Comparison of ENCODE assay signal across 21 cellular contexts in genomic region chr10:118343549-118343948, GRCh38. TPM values are rescaled to one million over a fixed set of nuclear protein-coding genes. Genes with fewer than 3 reads are reported as not detected.
DNase-seq lines count a peak whose midpoint lies in the region; ATAC-seq, FAIRE-seq and TF ChIP-seq lines count a peak whose summit lies in the region.
"Had no signal": no experiment of that assay in that cellular context is flagged by ENCODE, and none has a peak within 500 bp of the region (broad histone marks: within the 10 kb centered on the region; RNA-seq: fewer than 3 reads in every experiment).

No MANE protein-coding gene starts in this region.

- H3K27ac Mint-ChIP-seq in CD4-positive, CD25-positive, alpha-beta regulatory T cell: peak overlapping the region in 2 of 3 donors; percentile 38 to 57
- peak overlapping the region in 2 of 6 donors; percentile 75 to 92 for H3K27ac Mint-ChIP-seq in immature natural killer cell
- H3K27ac Mint-ChIP-seq: T-helper 1 cell treated with Interleukin-12 subunit alpha and Interleukin-12 subunit beta and Interleukin-4 antibody, amounts not matched to agents 30 μg/mL and 1 μg/mL, for 36 hours had no signal

- H3K27me3 Mint-ChIP-seq in CD4-positive, CD25-positive, alpha-beta regulatory T cell: peaks cover 22% of the 10 kb centered on the region
- H3K27me3 Mint-ChIP-seq in immature natural killer cell (ENCODE audit: low read depth in 3 of 3): peaks cover 5 to 18% (median 10%) of the 10 kb centered on the region in 3 donors

- no peak for TF ChIP-seq RAD21 in A549 (conservative IDR thresholded peaks at IDR 0.05 in 1 of 2, IDR thresholded peaks at IDR 0.05 in 1 of 2)

- H3K9me3 Mint-ChIP-seq in CD4-positive, CD25-positive, alpha-beta regulatory T cell: no peaks in the 10 kb centered on the region
- no peaks in the 10 kb centered on the region for H3K9me3 Mint-ChIP-seq in immature natural killer cell
- H3K9me3 Mint-ChIP-seq: activated naive CD4-positive, alpha-beta T cell treated with anti-CD3 and anti-CD28 coated beads, Interleukin-2, amount 50 U/mL, for 72 hours; T-helper 1 cell treated with Interleukin-12 subunit alpha and Interleukin-12 subunit beta and Interleukin-4 antibody, amounts not matched to agents 30 μg/mL and 1 μg/mL, for 36 hours had no signal

- no peak overlapping the region for H3K9ac ChIP-seq in OCI-LY1 (ENCODE audit: low read length)

- no peaks in the 10 kb centered on the region for H4K20me1 ChIP-seq in OCI-LY1 (ENCODE audit: insufficient read depth, low read length)

- no peak for TF ChIP-seq POLR2A in A549 (IDR thresholded peaks at IDR 0.05; ENCODE audit: low read length)

- no TSS peak for BruUV-seq in A673 (replicated peaks; lab: Mats Ljungman, UMichigan)

- no peak for TF ChIP-seq CTCF in A549 (IDR thresholded peaks at IDR 0.05)
- TF ChIP-seq CTCF in OCI-LY1 (IDR thresholded peaks at IDR 0.05; ENCODE audit: low read length): no peak
- no peak for TF ChIP-seq CTCF in A673 (conservative IDR thresholded peaks at IDR 0.05; ENCODE audit: low read depth, low read length)

- no peaks in the 10 kb centered on the region for H3F3A ChIP-seq in OCI-LY1 (ENCODE audit: insufficient read depth, low read length)

- no peaks in the 10 kb centered on the region for H3K9me2 ChIP-seq in OCI-LY1 (ENCODE audit: low read depth, low read length)

- peak; percentile 49 for FAIRE-seq in A549 (lab: Jason Lieb, UNC)
- FAIRE-seq: kidney had no signal

- no peak overlapping the region for H3K4me2 ChIP-seq in A549
- H3K4me2 ChIP-seq in OCI-LY1 (ENCODE audit: low read length): no peak overlapping the region

- peaks cover 31% of the 10 kb centered on the region for H3K79me2 ChIP-seq in OCI-LY1 (ENCODE audit: insufficient read depth, low read length)

- H3K27me3 ChIP-seq in CD4-positive, CD25-positive, alpha-beta regulatory T cell (ENCODE audit: control insufficient read depth, insufficient read depth, low read length): no peaks in the 10 kb centered on the region
- H3K27me3 ChIP-seq in OCI-LY1 (ENCODE audit: insufficient read depth, low read length): no peaks in the 10 kb centered on the region
- no peaks in the 10 kb centered on the region for H3K27me3 ChIP-seq in A673 (replicated peaks; ENCODE audit: insufficient read depth, low read depth, low read length, poor library complexity)
- H3K27me3 ChIP-seq: ascending aorta, gastrocnemius medialis had no signal

- intact Hi-C loops in A673 (cut with micrococcal nuclease; ENCODE audit: unreplicated experiment): no loop called here

- no peak for TF ChIP-seq EP300 in A549 (IDR thresholded peaks at IDR 0.05)

- POLR2A ChIA-PET in A549 (lab: Yijun Ruan, JAX) (no interaction called here), A673 (lab: Charles Lee; ENCODE audit: low non-redundant PET) (no interaction called here)

- no peaks in the 10 kb centered on the region for H3K9me3 ChIP-seq in A549
- no peaks in the 10 kb centered on the region for H3K9me3 ChIP-seq in CD4-positive, CD25-positive, alpha-beta regulatory T cell (ENCODE audit: control insufficient read depth in 2 of 2, low read length in 2 of 2)
- no peaks in the 10 kb centered on the region for H3K9me3 ChIP-seq in OCI-LY1 (ENCODE audit: low read length)
- H3K9me3 ChIP-seq in A673 (ENCODE audit: low read depth, low read length, poor library complexity, severe bottlenecking): no peaks in the 10 kb centered on the region
- H3K9me3 ChIP-seq: ascending aorta, gastrocnemius medialis had no signal

- no peaks in the 10 kb centered on the region for H3K36me3 ChIP-seq in CD4-positive, CD25-positive, alpha-beta regulatory T cell (ENCODE audit: control insufficient read depth, insufficient read depth, low read length)
- H3K36me3 ChIP-seq in OCI-LY1 (ENCODE audit: insufficient read depth, low read length) (peaks cover 3% of the 10 kb centered on the region; the same call in 1 of the 2 replicates), A673 (ENCODE audit: insufficient read depth, low read length, poor library complexity, severe bottlenecking) (no peaks in the 10 kb centered on the region)
- H3K36me3 ChIP-seq: ascending aorta, gastrocnemius medialis had no signal

- CTCF ChIA-PET in A549 (lab: Yijun Ruan, JAX) (interaction anchor here (0.6 to 1.3 kb wide), 2 partner anchors 116 to 379 kb away, joined by 3 to 4 read pairs; no protein-coding TSS in a partner anchor), A673 (lab: Charles Lee) (no interaction called here)

- WGBS in A549 (ENCODE audit: missing lambda C conversion rate): 74% methylated on average over 3 of the region's 3 CpGs

- H3K36me3 Mint-ChIP-seq in CD4-positive, CD25-positive, alpha-beta regulatory T cell: peaks cover under 1% of the 10 kb centered on the region
- no peaks in the 10 kb centered on the region for H3K36me3 Mint-ChIP-seq in immature natural killer cell

- H3K4me3 ChIP-seq in A549: no peak overlapping the region
- no peak overlapping the region for H3K4me3 ChIP-seq in CD4-positive, CD25-positive, alpha-beta regulatory T cell (ENCODE audit: low read depth, low read length)
- H3K4me3 ChIP-seq in OCI-LY1 (ENCODE audit: low read depth, low read length, poor library complexity, severe bottlenecking): no peak overlapping the region
- no peak overlapping the region for H3K4me3 ChIP-seq in A673 (ENCODE audit: low read depth, low read length, poor library complexity, severe bottlenecking)
- H3K4me3 ChIP-seq: gastrocnemius medialis, lung had no signal

- H3K27ac ChIP-seq in A549 (no peak overlapping the region), OCI-LY1 (ENCODE audit: low read depth, low read length, poor library complexity, severe bottlenecking) (no peak overlapping the region), A673 (ENCODE audit: low read depth, low read length, poor library complexity, severe bottlenecking) (no peak overlapping the region)
- H3K27ac ChIP-seq in CD4-positive, CD25-positive, alpha-beta regulatory T cell (ENCODE audit: insufficient read depth, low read length, poor library complexity, severe bottlenecking): no peak overlapping the region
- H3K27ac ChIP-seq: ascending aorta, gastrocnemius medialis had no signal

- DNase-seq in A549 (ENCODE audit: low read depth in 1 of 2, low spot score in 1 of 2) (no peak), immature natural killer cell (no peak), NCI-H524 treated with DMSO at 0.1 percent for 48 hours (lab: John Stamatoyannopoulos, UW) (no peak), A673 (ENCODE audit: low spot score) (no peak)
- DNase-seq in CD4-positive, CD25-positive, alpha-beta regulatory T cell: no peak
- DNase-seq: AML-193, Calu3, cerebellar nuclear complex, gastrocnemius medialis, kidney, NCI-H146, NCI-H2171, NCI-H526, SHP77 had no signal

- H2AFZ ChIP-seq in OCI-LY1 (ENCODE audit: low read length): 0 out of 2 replicates have a peak overlapping the region, but pooled peaks have one; percentile 18

- H3K4me3 Mint-ChIP-seq in CD4-positive, CD25-positive, alpha-beta regulatory T cell: peak overlapping the region in 3 of 4 donors; percentile 97 to 99 (median 98)
- peak overlapping the region in 3 of 5 donors; percentile 42 to 97 (median 88) for H3K4me3 Mint-ChIP-seq in immature natural killer cell
- H3K4me3 Mint-ChIP-seq: T-helper 1 cell treated with Interleukin-12 subunit alpha and Interleukin-12 subunit beta and Interleukin-4 antibody, amounts not matched to agents 30 μg/mL and 1 μg/mL, for 36 hours had no signal

- peaks cover 20 to 45% (median 34%) of the 10 kb centered on the region in 4 donors for H3K4me1 Mint-ChIP-seq in CD4-positive, CD25-positive, alpha-beta regulatory T cell
- H3K4me1 Mint-ChIP-seq in immature natural killer cell: peaks cover 29 to 44% of the 10 kb centered on the region in 2 donors

- peaks cover 13% of the 10 kb centered on the region for H3K4me1 ChIP-seq in A549
- peaks cover 32% of the 10 kb centered on the region for H3K4me1 ChIP-seq in CD4-positive, CD25-positive, alpha-beta regulatory T cell (ENCODE audit: control insufficient read depth, insufficient read depth, low read length, poor library complexity, severe bottlenecking)
- peaks cover 36% of the 10 kb centered on the region for H3K4me1 ChIP-seq in OCI-LY1 (ENCODE audit: insufficient read depth, low read length, severe bottlenecking)
- H3K4me1 ChIP-seq in A673 (ENCODE audit: insufficient read depth, low read length, poor library complexity, severe bottlenecking): peaks cover 5% of the 10 kb centered on the region

- no peak for ATAC-seq in A549
- no peak for ATAC-seq in CD4-positive, CD25-positive, alpha-beta regulatory T cell (ENCODE audit: low read depth in 2 of 2)
- no peak for ATAC-seq in HG03469 (IDR thresholded peaks at IDR 0.05; ENCODE audit: unreplicated experiment)
- ATAC-seq: activated naive CD4-positive, alpha-beta T cell treated with anti-CD3 and anti-CD28 coated beads, Interleukin-2, amount 50 U/mL, for 72 hours; gastrocnemius medialis; sciatic nerve had no signal

TF ChIP-seq in A549, 52 proteins besides CTCF, POLR2A, EP300 and RAD21:
- TF ChIP-seq RFX5 (IDR thresholded peaks at IDR 0.05): no peak
- peak; percentile 67 for TF ChIP-seq MAFK (IDR thresholded peaks at IDR 0.05; ENCODE audit: partially characterized antibody)
TF ChIP-seq in A549: peak in this region for 1.

RNA-seq across cellular contexts. Expression of gene FAM204A, which starts 1.4 kb away (rescaled TPM):
- polyA plus RNA-seq in A549 (2011; rRNA removed) (41.2 and 62.8 TPM in 2 replicates), A549 (2017; fragmentation: RNase III; extraction: RNeasy Plus Mini Kit Qiagen cat#74134 plus additional on column Dnase treatment) (37.5 to 39.2 TPM (median 39.0 TPM) in 3 replicates), immature natural killer cell (100 to 1,000 TPM; 122 to 206 (median 151) TPM)
- polyA plus RNA-seq in A549 (2012; cell fraction: cytosol; rRNA removed): 12.5 and 13.7 TPM in 2 replicates
- 4.2 and 7.9 TPM in 2 replicates for polyA plus RNA-seq in A549 (2012; cell fraction: nucleus; rRNA removed)
- polyA minus RNA-seq in A549 (2011; rRNA and poly(A)+ RNA removed): 31.6 and 37.4 TPM in 2 replicates
- 62.0 TPM for total RNA-seq in CD4-positive, CD25-positive, alpha-beta regulatory T cell
- polyA plus RNA-seq in CD4-positive, CD25-positive, alpha-beta regulatory T cell: 100 to 1,000 TPM; 100 to 141 (median 125) TPM
- total RNA-seq in A673 (2021): 85.2 and 103 TPM in 2 replicates
